In the genomic region with DNA sequence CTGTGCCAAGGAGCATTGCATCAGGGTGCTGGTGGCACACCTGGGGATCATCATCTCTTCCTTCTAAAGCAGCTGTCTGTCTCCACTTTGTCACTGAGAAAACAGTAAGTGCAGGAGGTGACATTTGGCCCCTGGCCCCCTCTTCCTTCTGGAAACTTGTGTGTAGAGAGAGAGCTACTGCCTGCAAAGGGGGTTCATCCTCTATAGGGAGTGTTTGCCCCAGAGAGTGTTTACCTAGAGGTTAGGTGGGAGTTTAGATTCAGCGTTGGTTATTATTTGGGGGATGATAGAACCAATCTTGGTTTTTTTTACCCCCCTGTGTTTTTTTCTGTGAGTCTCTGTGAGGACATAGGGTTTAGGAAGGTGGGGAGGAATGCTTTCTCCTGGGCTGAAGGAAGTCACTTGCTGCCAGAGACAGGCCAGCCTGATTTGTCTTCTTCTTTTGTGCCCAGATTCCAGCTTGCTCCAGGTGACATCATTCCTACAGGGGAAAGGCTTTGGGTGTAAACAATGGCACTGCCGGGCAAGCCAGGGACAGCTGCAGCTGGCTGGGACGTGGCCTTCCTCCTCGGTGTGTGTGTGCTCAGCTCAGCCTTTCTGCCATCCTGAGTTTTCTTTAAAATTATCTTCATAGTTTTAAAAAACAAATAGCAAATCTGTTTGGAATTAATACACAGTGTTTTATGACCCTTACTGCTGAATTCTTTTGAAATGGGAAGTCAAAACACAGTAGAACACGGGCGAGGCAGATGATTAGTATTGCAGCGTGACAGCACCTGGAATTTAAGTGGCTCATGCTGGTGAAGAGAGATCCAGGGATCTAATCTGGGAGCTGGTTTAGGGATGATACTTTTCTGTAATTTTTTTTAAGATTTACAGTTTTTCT, we compare ENCODE assay signal across 8 cellular contexts. TPM values are rescaled to one million over a fixed set of nuclear protein-coding genes. Genes with fewer than 3 reads are reported as not detected.
DNase-seq lines count a peak whose midpoint lies in the region; ATAC-seq and TF ChIP-seq lines count a peak whose summit lies in the region.

No MANE protein-coding gene starts in this region.

- H3K4me3 ChIP-seq in AG10803 (ENCODE audit: low read length): no peak overlapping the region
- H3K4me3 ChIP-seq in adipocyte (ENCODE audit: low read length): no peak overlapping the region

- H3K27ac ChIP-seq in temporal lobe (ENCODE audit: low read depth, low read length): peak overlapping the region; percentile 91

- no peaks in the 10 kb centered on the region for H3K27me3 ChIP-seq in adipocyte (replicated peaks; ENCODE audit: control insufficient read depth, insufficient read depth, low read length)

- no peak for TF ChIP-seq CTCF in AG10803 (conservative IDR thresholded peaks at IDR 0.05; ENCODE audit: low read length)

- H3K4me1 ChIP-seq in adipocyte (ENCODE audit: control insufficient read depth, insufficient read depth, low read length): peaks cover 53% of the 10 kb centered on the region

- ATAC-seq in left lobe of liver (peak; percentile 63), GM21576 (IDR thresholded peaks at IDR 0.05; ENCODE audit: unreplicated experiment) (no peak), HG02840 (IDR thresholded peaks at IDR 0.05; ENCODE audit: low FRiP score, unreplicated experiment) (no peak)

- H3K36me3 ChIP-seq in adipocyte (ENCODE audit: control insufficient read depth, insufficient read depth, low read length, severe bottlenecking): no peaks in the 10 kb centered on the region

- H3K9me3 ChIP-seq in adipocyte (ENCODE audit: control insufficient read depth, low read length): no peaks in the 10 kb centered on the region

- H3K9ac ChIP-seq in adipocyte (ENCODE audit: low read length): no peak overlapping the region

- DNase-seq in AG10803 (ENCODE audit: low read depth): peak; percentile 60
- peak; percentile 60 for DNase-seq in HuH-7.5 (ENCODE audit: low spot score)
- DNase-seq in adipocyte (ENCODE audit: low read depth): peak; percentile 50
- no peak for DNase-seq in left lobe of liver (ENCODE audit: low spot score)
- DNase-seq in ureter (ENCODE audit: low spot score): no peak

RNA-seq across cellular contexts. Expression of a gene that starts 24.5 kb away (rescaled TPM):
- total RNA-seq in left lobe of liver (80.7 TPM), temporal lobe (259 TPM), ureter (215 TPM)

Comparison
In these comparisons a context has a peak if more than half of its experiments do, and no peak if none do; other contexts are left out.
1. DNase-seq: peak in AG10803 (single experiment), HuH-7.5 (single experiment) and adipocyte (single experiment); none in left lobe of liver (single experiment) and ureter (single experiment).